In genomic region chr7:132641238-132641637, GRCh38 we compare ENCODE assay signal across 35 cellular contexts.
"Had no signal": no experiment of that assay in that cellular context is flagged by ENCODE, and none has a peak within 500 bp of the region (broad histone marks: within the 10 kb centered on the region; RNA-seq: fewer than 3 reads in every experiment).

No MANE protein-coding gene starts in this region.

- H3K9ac ChIP-seq: KMS-11 had no signal

- H3K4me2 ChIP-seq: KMS-11 had no signal

- DNase-seq: Karpas-422, Kasumi-1, MG63, MM.1S, MV-4-11, NCI-H1048, NCI-H1092, NCI-H1092 treated with DMSO at 0.1 percent for 48 hours, NCI-H1105, NCI-H1105 treated with DMSO at 0.1 percent for 48 hours, NCI-H1417, NCI-H1417 treated with DMSO at 0.1 percent for 48 hours, NCI-H1436, NCI-H1436 treated with DMSO at 0.1 percent for 48 hours, NCI-H146, NCI-H1694, NCI-H1694 treated with DMSO at 0.1 percent for 48 hours, NCI-H187, NCI-H187 treated with DMSO at 0.1 percent for 48 hours, NCI-H1930, NCI-H2029, NCI-H2029 treated with DMSO at 0.1 percent for 48 hours, NCI-H2081, NCI-H2081 treated with DMSO at 0.1 percent for 48 hours, NCI-H2107, NCI-H2171, NCI-H2171 treated with DMSO at 0.1 percent for 48 hours, NCI-H2227 treated with DMSO at 0.1 percent for 48 hours, NCI-H226, NCI-H345, NCI-H446, NCI-H446 treated with DMSO at 0.1 percent for 48 hours, NCI-H510A, NCI-H510A treated with DMSO at 0.1 percent for 48 hours had no signal

- H3K9me3 ChIP-seq: MG63 had no signal

- H3K27me3 ChIP-seq: MG63 had no signal

- H3K27ac ChIP-seq: KMS-11 had no signal

- H3K36me3 ChIP-seq: MG63 had no signal

- H3K4me3 ChIP-seq: MG63 had no signal
